25 cellular contexts compared by ENCODE assay signal in genomic region chr13:39020853-39021462, GRCh38. TPM values are rescaled to one million over a fixed set of nuclear protein-coding genes. Genes with fewer than 3 reads are reported as not detected.
DNase-seq lines count a peak whose midpoint lies in the region; ATAC-seq, FAIRE-seq and TF ChIP-seq lines count a peak whose summit lies in the region.
"Had no signal": no experiment of that assay in that cellular context is flagged by ENCODE, and none has a peak within 500 bp of the region (broad histone marks: within the 10 kb centered on the region; RNA-seq: fewer than 3 reads in every experiment).

No MANE protein-coding gene starts in this region.

- no peak overlapping the region for H3K4me3 ChIP-seq in small intestine (ENCODE audit: low read depth in 1 of 2, low read length in 2 of 2)
- H3K4me3 ChIP-seq: BLaER1 had no signal

- no peak for FAIRE-seq in small intestine (lab: Jason Lieb, UNC)
- FAIRE-seq: D721Med, GM18507 had no signal

- 72 to 81% (median 79%) methylated on average over 4 of the region's 4 CpGs for WGBS in small intestine, 3 donors

- H3K4me1 Mint-ChIP-seq in activated CD8-positive, alpha-beta T cell treated with anti-CD3 and anti-CD28 coated beads for 36 hours (ENCODE audit: low read depth) = peaks cover 7% of the 10 kb centered on the region
- H3K4me1 Mint-ChIP-seq in activated CD8-positive, alpha-beta T cell treated with anti-CD3 and anti-CD28 coated beads, Interleukin-2, amount 10 ng/mL, durations not matched to agents 7 days and 5 days (ENCODE audit: low read depth) = peaks cover 15% of the 10 kb centered on the region
- H3K4me1 Mint-ChIP-seq in effector memory CD8-positive, alpha-beta T cell (ENCODE audit: low read depth in 2 of 2) = peaks cover 2 to 14% of the 10 kb centered on the region in 2 donors

- no peak overlapping the region for H3K4me3 Mint-ChIP-seq in activated CD8-positive, alpha-beta T cell treated with anti-CD3 and anti-CD28 coated beads for 36 hours
- H3K4me3 Mint-ChIP-seq in activated CD8-positive, alpha-beta T cell treated with anti-CD3 and anti-CD28 coated beads, Interleukin-2, amount 10 ng/mL, durations not matched to agents 7 days and 5 days = no peak overlapping the region
- H3K4me3 Mint-ChIP-seq in effector memory CD8-positive, alpha-beta T cell = no peak overlapping the region
- H3K4me3 Mint-ChIP-seq: CD4-positive, CD25-positive, alpha-beta regulatory T cell; IgD-negative memory B cell had no signal

- peaks cover 7 to 14% of the 10 kb centered on the region in 2 donors for H3K36me3 ChIP-seq in small intestine (ENCODE audit: control insufficient read depth in 2 of 2, insufficient read depth in 2 of 2, low read length in 2 of 2)

- no peak for TF ChIP-seq CTCF in activated CD8-positive, alpha-beta T cell treated with anti-CD3 and anti-CD28 coated beads for 36 hours (IDR thresholded peaks at IDR 0.05)

- H3K9me3 ChIP-seq in small intestine (ENCODE audit: control insufficient read depth, low read depth) = no peaks in the 10 kb centered on the region
- H3K9me3 ChIP-seq: BLaER1 had no signal

- no peaks in the 10 kb centered on the region for H3K27me3 Mint-ChIP-seq in activated CD8-positive, alpha-beta T cell treated with anti-CD3 and anti-CD28 coated beads for 36 hours
- no peaks in the 10 kb centered on the region for H3K27me3 Mint-ChIP-seq in activated CD8-positive, alpha-beta T cell treated with anti-CD3 and anti-CD28 coated beads, Interleukin-2, amount 10 ng/mL, durations not matched to agents 7 days and 5 days (ENCODE audit: low read depth)
- H3K27me3 Mint-ChIP-seq in effector memory CD8-positive, alpha-beta T cell = no peaks in the 10 kb centered on the region
- H3K27me3 Mint-ChIP-seq: CD4-positive, CD25-positive, alpha-beta regulatory T cell; IgD-negative memory B cell had no signal

- POLR2A ChIA-PET in activated CD8-positive, alpha-beta T cell treated with anti-CD3 and anti-CD28 coated beads for 36 hours (lab: Charles Lee) = interaction anchor here (2.1 kb wide), 1 partner anchor 17 kb away, joined by 7 read pairs; the partner anchor contains the start of genes NHLRC3 and PROSER1
- POLR2A ChIA-PET in activated CD8-positive, alpha-beta T cell treated with anti-CD3 and anti-CD28 coated beads, Interleukin-2, amount 10 ng/mL, durations not matched to agents 7 days and 5 days (lab: Charles Lee) = no interaction called here
- POLR2A ChIA-PET in HEK293T (lab: Yijun Ruan, JAX) = no interaction called here

- H3K27ac Mint-ChIP-seq in activated CD8-positive, alpha-beta T cell treated with anti-CD3 and anti-CD28 coated beads for 36 hours = peak overlapping the region; percentile 22
- H3K27ac Mint-ChIP-seq in activated CD8-positive, alpha-beta T cell treated with anti-CD3 and anti-CD28 coated beads, Interleukin-2, amount 10 ng/mL, durations not matched to agents 7 days and 5 days = no peak overlapping the region
- peak overlapping the region; percentile 32 to 41 for H3K27ac Mint-ChIP-seq in effector memory CD8-positive, alpha-beta T cell
- H3K27ac Mint-ChIP-seq: IgD-negative memory B cell had no signal

- no peaks in the 10 kb centered on the region for H3K27me3 ChIP-seq in small intestine (ENCODE audit: control insufficient read depth in 2 of 2, insufficient read depth in 2 of 2, low read length in 2 of 2)
- H3K27me3 ChIP-seq: BLaER1 had no signal

- H3K9me3 Mint-ChIP-seq in activated CD8-positive, alpha-beta T cell treated with anti-CD3 and anti-CD28 coated beads for 36 hours = no peaks in the 10 kb centered on the region
- no peaks in the 10 kb centered on the region for H3K9me3 Mint-ChIP-seq in activated CD8-positive, alpha-beta T cell treated with anti-CD3 and anti-CD28 coated beads, Interleukin-2, amount 10 ng/mL, durations not matched to agents 7 days and 5 days (ENCODE audit: insufficient read depth)
- no peaks in the 10 kb centered on the region for H3K9me3 Mint-ChIP-seq in effector memory CD8-positive, alpha-beta T cell
- H3K9me3 Mint-ChIP-seq: CD4-positive, CD25-positive, alpha-beta regulatory T cell; IgD-negative memory B cell had no signal

- CTCF ChIA-PET in activated CD8-positive, alpha-beta T cell treated with anti-CD3 and anti-CD28 coated beads for 36 hours (lab: Charles Lee) = interaction anchor here (1.7 kb wide), 1 partner anchor 17 kb away, joined by 6 read pairs; the partner anchor contains the start of genes NHLRC3 and PROSER1
- CTCF ChIA-PET in activated CD8-positive, alpha-beta T cell treated with anti-CD3 and anti-CD28 coated beads, Interleukin-2, amount 10 ng/mL, durations not matched to agents 7 days and 5 days (lab: Charles Lee) = interaction anchor here (0.9 kb wide), 1 partner anchor 7 kb away, joined by 3 read pairs; no protein-coding TSS in a partner anchor
- CTCF ChIA-PET in HEK293T (lab: Yijun Ruan, JAX) = no interaction called here

- no peak overlapping the region for H3K27ac ChIP-seq in small intestine (ENCODE audit: low read depth in 1 of 2, low read length in 1 of 2)
- H3K27ac ChIP-seq: BLaER1, RWPE1 had no signal

- intact Hi-C loops in activated CD8-positive, alpha-beta T cell treated with anti-CD3 and anti-CD28 coated beads for 36 hours (cut with micrococcal nuclease) = no loop called here

- ATAC-seq in activated CD8-positive, alpha-beta T cell treated with anti-CD3 and anti-CD28 coated beads for 36 hours = no peak
- ATAC-seq in activated CD8-positive, alpha-beta T cell treated with anti-CD3 and anti-CD28 coated beads, Interleukin-2, amount 10 ng/mL, durations not matched to agents 7 days and 5 days = no peak
- no peak for ATAC-seq in effector memory CD8-positive, alpha-beta T cell (replicated peaks)
- ATAC-seq: Panc1 had no signal

- H3K4me1 ChIP-seq in small intestine (ENCODE audit: control insufficient read depth in 2 of 2, insufficient read depth in 1 of 2, low read depth in 1 of 2, low read length in 1 of 2) = no peaks in the 10 kb centered on the region
- H3K4me1 ChIP-seq: BLaER1 had no signal

- no peak for DNase-seq in activated CD8-positive, alpha-beta T cell treated with anti-CD3 and anti-CD28 coated beads for 36 hours
- DNase-seq in activated CD8-positive, alpha-beta T cell treated with anti-CD3 and anti-CD28 coated beads, Interleukin-2, amount 10 ng/mL, durations not matched to agents 7 days and 5 days = no peak
- DNase-seq in HEK293T (ENCODE audit: extremely low spot score) (no peak), small intestine (no peak)
- no peak for DNase-seq in effector memory CD8-positive, alpha-beta T cell
- DNase-seq in activated CD4-positive, alpha-beta T cell treated with anti-CD3 and anti-CD28 coated beads, Interleukin-2, amount 50 U/mL, for 4 hours = no peak
- no peak for DNase-seq in stimulated activated CD4-positive, alpha-beta T cell treated with anti-CD3 and anti-CD28 coated beads, Interleukin-4, amount 100 ng/mL, for 24 hours
- DNase-seq: CD4-positive, CD25-positive, alpha-beta regulatory T cell; GOT3; HCEC 1CT; NCI-H1048; NCI-H1436; NCI-H187; NCI-H2081 treated with DMSO at 0.1 percent for 48 hours; NCI-H524; SHP77 had no signal

- peaks cover 41% of the 10 kb centered on the region for H3K36me3 Mint-ChIP-seq in activated CD8-positive, alpha-beta T cell treated with anti-CD3 and anti-CD28 coated beads for 36 hours (ENCODE audit: low read depth)
- peaks cover 49% of the 10 kb centered on the region for H3K36me3 Mint-ChIP-seq in activated CD8-positive, alpha-beta T cell treated with anti-CD3 and anti-CD28 coated beads, Interleukin-2, amount 10 ng/mL, durations not matched to agents 7 days and 5 days (ENCODE audit: low read depth)
- H3K36me3 Mint-ChIP-seq in effector memory CD8-positive, alpha-beta T cell (ENCODE audit: insufficient read depth) = peaks cover 74% of the 10 kb centered on the region

TF ChIP-seq in HEK293T, 16 proteins besides CTCF, POLR2A, EP300 and RAD21:
- TF ChIP-seq PKNOX1 (IDR thresholded peaks at IDR 0.05) = 0 out of 2 replicates have a peak, but pooled peaks have one; percentile 22
- no peak for TF ChIP-seq CTBP1 (IDR thresholded peaks at IDR 0.05; ENCODE audit: borderline replicate concordance)

RNA-seq across cellular contexts. Expression of gene PROSER1, which starts 16.9 kb away (rescaled TPM):
- 100 to 1,000 TPM in 1 of 2 experiments, 10 to 100 TPM in 1; 88.7 to 108 TPM for total RNA-seq in activated CD8-positive, alpha-beta T cell treated with anti-CD3 and anti-CD28 coated beads for 36 hours
- 10 to 100 TPM; 51.2 to 62.4 TPM for total RNA-seq in activated CD8-positive, alpha-beta T cell treated with anti-CD3 and anti-CD28 coated beads, Interleukin-2, amount 10 ng/mL, durations not matched to agents 7 days and 5 days
- polyA plus RNA-seq in small intestine = 10 to 100 TPM in 2 of 3 donors, 1 to 10 TPM in 1; 7.6 to 16.1 (median 13.8) TPM

RNA-seq across cellular contexts. Expression of gene NHLRC3, which starts 17.3 kb away (rescaled TPM):
- total RNA-seq in activated CD8-positive, alpha-beta T cell treated with anti-CD3 and anti-CD28 coated beads for 36 hours = 10 to 100 TPM; 17.5 to 17.9 TPM
- total RNA-seq in activated CD8-positive, alpha-beta T cell treated with anti-CD3 and anti-CD28 coated beads, Interleukin-2, amount 10 ng/mL, durations not matched to agents 7 days and 5 days = 10 to 100 TPM; 21.3 to 25.5 TPM
- 1 to 10 TPM; 2.4 to 7.2 (median 5.4) TPM for polyA plus RNA-seq in small intestine

RNA-seq across cellular contexts. Expression of gene STOML3, which starts 30.3 kb away (rescaled TPM):
- not detected for total RNA-seq in activated CD8-positive, alpha-beta T cell treated with anti-CD3 and anti-CD28 coated beads for 36 hours
- total RNA-seq in activated CD8-positive, alpha-beta T cell treated with anti-CD3 and anti-CD28 coated beads, Interleukin-2, amount 10 ng/mL, durations not matched to agents 7 days and 5 days = not detected
- polyA plus RNA-seq in small intestine = not detected
- total RNA-seq: CD4-positive, CD25-positive, alpha-beta regulatory T cell; OCI-LY7; SK-MEL-5 had no signal
- polyA plus RNA-seq: AG04450; CD4-positive, CD25-positive, alpha-beta regulatory T cell; IgD-negative memory B cell had no signal
